Comparison of ENCODE assay signal across 21 cellular contexts in genomic region chr18:75219684-75220083, GRCh38. TPM values are rescaled to one million over a fixed set of nuclear protein-coding genes. Genes with fewer than 3 reads are reported as not detected.
DNase-seq lines count a peak whose midpoint lies in the region; ATAC-seq and TF ChIP-seq lines count a peak whose summit lies in the region.
"Had no signal": no experiment of that assay in that cellular context is flagged by ENCODE, and none has a peak within 500 bp of the region (broad histone marks: within the 10 kb centered on the region; RNA-seq: fewer than 3 reads in every experiment).

No MANE protein-coding gene starts in this region.

- no peak for ATAC-seq in heart left ventricle
- ATAC-seq in naive thymus-derived CD8-positive, alpha-beta T cell: no peak
- ATAC-seq in PC-3: no peak
- ATAC-seq: gastrocnemius medialis, HCT116 had no signal

- TF ChIP-seq EP300 in ovary (IDR thresholded peaks at IDR 0.05): no peak

- no peak for TF ChIP-seq CTCF in left ventricle myocardium inferior (IDR thresholded peaks at IDR 0.05; ENCODE audit: borderline replicate concordance)
- TF ChIP-seq CTCF in heart left ventricle (IDR thresholded peaks at IDR 0.05): no peak
- TF ChIP-seq CTCF in esophagus squamous epithelium (IDR thresholded peaks at IDR 0.05): no peak
- TF ChIP-seq CTCF in PC-3 (conservative IDR thresholded peaks at IDR 0.05; ENCODE audit: low read depth, low read length): no peak
- TF ChIP-seq CTCF in ovary (IDR thresholded peaks at IDR 0.05): no peak

- WGBS in heart left ventricle, 4 donors: 85 to 94% (median 91%) methylated on average over 7 of the region's 7 CpGs
- WGBS in esophagus squamous epithelium, 2 donors: 71 to 77% methylated on average over 7 of the region's 7 CpGs
- 39 to 72% (median 56%) methylated on average over 7 of the region's 7 CpGs for WGBS in ovary, 3 donors

- no peak overlapping the region for H3K9ac ChIP-seq in PC-3 (ENCODE audit: low read length)

- H3K27me3 ChIP-seq in left ventricle myocardium inferior (ENCODE audit: low read depth) (no peaks in the 10 kb centered on the region), heart left ventricle (no peaks in the 10 kb centered on the region), esophagus squamous epithelium (no peaks in the 10 kb centered on the region), PC-3 (ENCODE audit: low read length) (no peaks in the 10 kb centered on the region), HAP-1 (ENCODE audit: low read depth) (no peaks in the 10 kb centered on the region), ovary (no peaks in the 10 kb centered on the region)
- H3K27me3 ChIP-seq: gastrocnemius medialis, uterus had no signal

- CTCF ChIA-PET in PC-3 (lab: Charles Lee): no interaction called here

- peak overlapping the region in 5 of 10 donors; percentile 5 to 41 (median 29) for H3K4me3 Mint-ChIP-seq in naive thymus-derived CD8-positive, alpha-beta T cell
- H3K4me3 Mint-ChIP-seq: activated B cell treated with CpG ODN at 0.5 μM for 24 hours had no signal

- no peak overlapping the region for H3K4me2 ChIP-seq in PC-3 (ENCODE audit: low read length)

- peak overlapping the region in 9 of 10 donors; percentile 42 to 98 (median 79) for H3K27ac Mint-ChIP-seq in naive thymus-derived CD8-positive, alpha-beta T cell
- H3K27ac Mint-ChIP-seq: activated B cell treated with CpG ODN at 0.5 μM for 24 hours; activated T-helper 2 cell treated with anti-CD3 and anti-CD28 coated beads, Interferon-gamma antibody, Interleukin-2, Interleukin-4, amounts not matched to agents 10 μg/mL and 5 μg/mL and 100 μg/mL, durations not matched to agents 14 hours and 24 hours and 36 hours; stimulated activated naive CD8-positive, alpha-beta T cell treated with anti-CD3 and anti-CD28 coated beads, Interleukin-15, Interleukin-2, amounts not matched to agents 100 ng/mL and 50 ng/mL, for 24 hours had no signal

- POLR2A ChIA-PET in naive thymus-derived CD8-positive, alpha-beta T cell (lab: Charles Lee): no interaction called here
- POLR2A ChIA-PET in PC-3 (lab: Charles Lee; ENCODE audit: unreplicated experiment): no interaction called here

- DNase-seq in left ventricle myocardium inferior: no peak
- no peak for DNase-seq in heart left ventricle
- no peak for DNase-seq in esophagus squamous epithelium (lab: John Stamatoyannopoulos, UW)
- no peak for DNase-seq in naive thymus-derived CD8-positive, alpha-beta T cell
- DNase-seq in PC-3: no peak
- no peak for DNase-seq in HAP-1 (ENCODE audit: low spot score in 2 of 2)
- no peak for DNase-seq in NCI-H146 treated with DMSO at 0.1 percent for 48 hours (lab: John Stamatoyannopoulos, UW; ENCODE audit: unreplicated experiment)
- DNase-seq in ovary: no peak
- DNase-seq: ACHN, activated B cell treated with CpG ODN at 0.5 μM for 24 hours, gastrocnemius medialis, Kasumi-1, NCI-H1436, NCI-H226, retina, SIG-M5, uterus had no signal

- no peaks in the 10 kb centered on the region for H3K9me3 ChIP-seq in left ventricle myocardium inferior (replicated peaks)
- no peaks in the 10 kb centered on the region for H3K9me3 ChIP-seq in heart left ventricle
- H3K9me3 ChIP-seq in esophagus squamous epithelium: no peaks in the 10 kb centered on the region
- no peaks in the 10 kb centered on the region for H3K9me3 ChIP-seq in PC-3 (ENCODE audit: low read length)
- H3K9me3 ChIP-seq in HAP-1: no peaks in the 10 kb centered on the region
- H3K9me3 ChIP-seq in ovary: no peaks in the 10 kb centered on the region
- H3K9me3 ChIP-seq: gastrocnemius medialis, uterus had no signal

- no TSS peak for BruUV-seq in PC-3 (replicated peaks; lab: Mats Ljungman, UMichigan)

- no peaks in the 10 kb centered on the region for H3K36me3 Mint-ChIP-seq in naive thymus-derived CD8-positive, alpha-beta T cell

- no peaks in the 10 kb centered on the region for H3K27me3 Mint-ChIP-seq in naive thymus-derived CD8-positive, alpha-beta T cell
- H3K27me3 Mint-ChIP-seq: activated B cell treated with CpG ODN at 0.5 μM for 24 hours; stimulated activated naive CD8-positive, alpha-beta T cell treated with anti-CD3 and anti-CD28 coated beads, Interleukin-15, Interleukin-2, amounts not matched to agents 100 ng/mL and 50 ng/mL, for 24 hours had no signal

- H3K9me3 Mint-ChIP-seq in naive thymus-derived CD8-positive, alpha-beta T cell: no peaks in the 10 kb centered on the region
- H3K9me3 Mint-ChIP-seq: activated B cell treated with CpG ODN at 0.5 μM for 24 hours; activated T-helper 2 cell treated with anti-CD3 and anti-CD28 coated beads, Interferon-gamma antibody, Interleukin-2, Interleukin-4, amounts not matched to agents 10 μg/mL and 5 μg/mL and 100 μg/mL, durations not matched to agents 14 hours and 24 hours and 36 hours; stimulated activated naive CD8-positive, alpha-beta T cell treated with anti-CD3 and anti-CD28 coated beads, Interleukin-15, Interleukin-2, amounts not matched to agents 100 ng/mL and 50 ng/mL, for 24 hours had no signal

- in situ Hi-C loops in HAP-1 (cut with MboI; ENCODE audit: low sequenced_read_pairs): no loop called here

- TF ChIP-seq POLR2A in heart left ventricle (IDR thresholded peaks at IDR 0.05) (no peak), esophagus squamous epithelium (IDR thresholded peaks at IDR 0.05) (no peak), ovary (IDR thresholded peaks at IDR 0.05) (no peak)

- H3K4me1 ChIP-seq in left ventricle myocardium inferior (peaks cover 93% of the 10 kb centered on the region), heart left ventricle (peaks cover 15 to 87% (median 67%) of the 10 kb centered on the region in 12 donors), esophagus squamous epithelium (peaks cover 35 to 100% (median 74%) of the 10 kb centered on the region in 3 donors), PC-3 (ENCODE audit: insufficient read depth, low read length) (no peaks in the 10 kb centered on the region), HAP-1 (peaks cover 29% of the 10 kb centered on the region), ovary (ENCODE audit: insufficient read depth) (peaks cover 24% of the 10 kb centered on the region)
- H3K4me1 ChIP-seq: uterus had no signal

- no peaks in the 10 kb centered on the region for H4K20me1 ChIP-seq in PC-3 (ENCODE audit: low read length)

- H3F3A ChIP-seq in PC-3 (ENCODE audit: low read length, unreplicated experiment): no peaks in the 10 kb centered on the region

- intact Hi-C loops in left ventricle myocardium inferior (cut with micrococcal nuclease): no loop called here
- intact Hi-C loops in heart left ventricle (cut with DNase I): loop anchor here in 2 of 10 donors (5.0 to 10.0 kb wide), 2 partner anchors 48 to 175 kb away; no protein-coding TSS in a partner anchor
- intact Hi-C loops in esophagus squamous epithelium (cut with DNase I): no loop called here
- intact Hi-C loops in PC-3 (cut with micrococcal nuclease): no loop called here
- intact Hi-C loops in ovary (cut with DNase I): no loop called here

- H2AFZ ChIP-seq in PC-3 (ENCODE audit: low read length): no peak overlapping the region

- H3K27ac ChIP-seq in left ventricle myocardium inferior (replicated peaks): peak overlapping the region; percentile 93
- H3K27ac ChIP-seq in heart left ventricle: peak overlapping the region in 3 of 12 donors; percentile 2 to 66 (median 56)
- peak overlapping the region in 3 of 4 donors; percentile 45 to 94 (median 60) for H3K27ac ChIP-seq in esophagus squamous epithelium
- no peak overlapping the region for H3K27ac ChIP-seq in PC-3 (ENCODE audit: low read length)
- H3K27ac ChIP-seq in ovary: peak overlapping the region in 1 of 2 donors; percentile 66
- H3K27ac ChIP-seq: uterus had no signal

- H3K4me1 Mint-ChIP-seq in naive thymus-derived CD8-positive, alpha-beta T cell: peaks cover 39 to 96% (median 91%) of the 10 kb centered on the region in 4 donors

- peaks cover 35% of the 10 kb centered on the region for H3K79me2 ChIP-seq in PC-3 (ENCODE audit: low read length)

- H3K9me2 ChIP-seq in PC-3 (replicated peaks; ENCODE audit: low read length): no peaks in the 10 kb centered on the region

- H3K36me3 ChIP-seq in left ventricle myocardium inferior: no peaks in the 10 kb centered on the region
- H3K36me3 ChIP-seq in heart left ventricle: no peaks in the 10 kb centered on the region
- H3K36me3 ChIP-seq in esophagus squamous epithelium: no peaks in the 10 kb centered on the region
- H3K36me3 ChIP-seq in PC-3 (ENCODE audit: low read depth, low read length): no peaks in the 10 kb centered on the region
- no peaks in the 10 kb centered on the region for H3K36me3 ChIP-seq in HAP-1 (replicated peaks)
- H3K36me3 ChIP-seq in ovary: no peaks in the 10 kb centered on the region
- H3K36me3 ChIP-seq: gastrocnemius medialis, uterus had no signal

- H3K4me3 ChIP-seq in left ventricle myocardium inferior: no peak overlapping the region
- H3K4me3 ChIP-seq in heart left ventricle: no peak overlapping the region
- no peak overlapping the region for H3K4me3 ChIP-seq in esophagus squamous epithelium
- H3K4me3 ChIP-seq in PC-3 (ENCODE audit: low read length): no peak overlapping the region
- no peak overlapping the region for H3K4me3 ChIP-seq in HAP-1
- H3K4me3 ChIP-seq in ovary: no peak overlapping the region
- H3K4me3 ChIP-seq: gastrocnemius medialis, lung, uterus had no signal

RNA-seq across cellular contexts. Expression of gene TSHZ1, which starts 9.1 kb away (rescaled TPM):
- total RNA-seq in left ventricle myocardium inferior (24.6 TPM), heart left ventricle (10 to 100 TPM; 14.7 to 27.9 (median 19.5) TPM), esophagus squamous epithelium (10 to 100 TPM in 3 of 4 donors, 1 to 10 TPM in 1; 5.4 to 20.2 (median 13.7) TPM), PC-3 (2014; rRNA removed) (5.6 and 7.5 TPM in 2 replicates), ovary (100 to 1,000 TPM in 1 of 7 donors, 10 to 100 TPM in 6; 28.5 to 109 (median 69.0) TPM)
- polyA plus RNA-seq in heart left ventricle (1 to 10 TPM; 7.5 to 8.8 TPM), ovary (10 to 100 TPM; 27.9 to 51.8 TPM)
- total RNA-seq in naive thymus-derived CD8-positive, alpha-beta T cell: 10 to 100 TPM; 32.8 to 33.6 TPM
- 1 to 10 TPM; 2.8 to 7.1 (median 3.7) TPM for polyA plus RNA-seq in naive thymus-derived CD8-positive, alpha-beta T cell

RNA-seq across cellular contexts. Expression of gene PTGR3, which starts 10.7 kb away (rescaled TPM):
- total RNA-seq in left ventricle myocardium inferior (77.3 TPM), heart left ventricle (10 to 100 TPM; 35.3 to 58.2 (median 49.4) TPM), esophagus squamous epithelium (10 to 100 TPM; 12.2 to 25.2 (median 16.7) TPM), PC-3 (2014; rRNA removed) (8.2 and 8.3 TPM in 2 replicates), ovary (10 to 100 TPM; 15.4 to 55.7 (median 32.6) TPM)
- polyA plus RNA-seq in heart left ventricle (10 to 100 TPM; 13.6 to 33.4 TPM), ovary (10 to 100 TPM; 19.8 to 28.4 TPM)
- total RNA-seq in naive thymus-derived CD8-positive, alpha-beta T cell: 10 to 100 TPM; 34.7 to 35.1 TPM
- 10 to 100 TPM; 14.7 to 28.5 (median 19.6) TPM for polyA plus RNA-seq in naive thymus-derived CD8-positive, alpha-beta T cell
